8 cellular contexts compared by ENCODE assay signal in genomic region chr13:27425918-27426630, GRCh38. TPM values are rescaled to one million over a fixed set of nuclear protein-coding genes. Genes with fewer than 3 reads are reported as not detected.
A peak's percentile ranks its signal among the peaks of the same experiment; 100 is the strongest.
DNase-seq lines count a peak whose midpoint lies in the region; ATAC-seq lines count a peak whose summit lies in the region.

No MANE protein-coding gene starts in this region.

- 34% methylated on average over 17 of the region's 17 CpGs for WGBS in mesenchymal stem cell

- H3K9me3 Mint-ChIP-seq in activated CD4-positive, alpha-beta memory T cell treated with anti-CD3 and anti-CD28 coated beads for 36 hours = no peaks in the 10 kb centered on the region

- ATAC-seq in GM18868 (IDR thresholded peaks at IDR 0.05; ENCODE audit: unreplicated experiment) = peak; percentile 72
- ATAC-seq in HG03139 (IDR thresholded peaks at IDR 0.05; ENCODE audit: unreplicated experiment) = peak; percentile 57

- no peaks in the 10 kb centered on the region for H3K27me3 Mint-ChIP-seq in activated CD4-positive, alpha-beta memory T cell treated with anti-CD3 and anti-CD28 coated beads for 36 hours

- no peak overlapping the region for H2BK12ac ChIP-seq in mesenchymal stem cell (ENCODE audit: low read length in 2 of 2)

- no peak overlapping the region for H2AFZ ChIP-seq in mesenchymal stem cell (ENCODE audit: low read depth, low read length)

- H3K4me1 ChIP-seq in effector memory CD4-positive, alpha-beta T cell (ENCODE audit: control insufficient read depth, insufficient read depth, low read length, poor library complexity, severe bottlenecking) = peaks cover 51% of the 10 kb centered on the region
- H3K4me1 ChIP-seq in mesenchymal stem cell (ENCODE audit: control insufficient read depth, insufficient read depth, low read depth, low read length) = peaks cover 21% of the 10 kb centered on the region

- H2AK5ac ChIP-seq in mesenchymal stem cell (ENCODE audit: low read length, severe bottlenecking) = no peak overlapping the region

- peak overlapping the region; percentile 79 to 93 for H3K18ac ChIP-seq in mesenchymal stem cell (ENCODE audit: low read depth in 1 of 2, low read length in 2 of 2)

- no peak overlapping the region for H3K14ac ChIP-seq in mesenchymal stem cell (ENCODE audit: low read length in 2 of 2)

- H3K4me3 ChIP-seq in effector memory CD4-positive, alpha-beta T cell (ENCODE audit: insufficient read depth, low read depth, low read length, poor library complexity, severe bottlenecking) = peak overlapping the region; percentile 39
- peak overlapping the region in 1 of 2 experiments; percentile 87 for H3K4me3 ChIP-seq in mesenchymal stem cell (ENCODE audit: insufficient read depth in 1 of 2, low read depth in 1 of 2, low read length in 2 of 2)

- H2BK15ac ChIP-seq in mesenchymal stem cell (ENCODE audit: low read depth, poor library complexity, severe bottlenecking) = no peak overlapping the region

- no peak overlapping the region for H3K23ac ChIP-seq in mesenchymal stem cell (ENCODE audit: low read length in 2 of 2)

- peaks cover 34% of the 10 kb centered on the region for H3K36me3 ChIP-seq in effector memory CD4-positive, alpha-beta T cell (ENCODE audit: control insufficient read depth, insufficient read depth, low read length)
- H3K36me3 ChIP-seq in mesenchymal stem cell (ENCODE audit: control insufficient read depth in 1 of 2, insufficient read depth in 2 of 2, low read depth in 1 of 2, low read length in 2 of 2) = peaks cover 15 to 41% of the 10 kb centered on the region in 2 experiments

- peaks cover 44% of the 10 kb centered on the region for H3K36me3 Mint-ChIP-seq in activated CD4-positive, alpha-beta memory T cell treated with anti-CD3 and anti-CD28 coated beads for 36 hours

- no peaks in the 10 kb centered on the region for H3K27me3 ChIP-seq in effector memory CD4-positive, alpha-beta T cell (replicated peaks; ENCODE audit: control insufficient read depth, insufficient read depth, low read length, poor library complexity, severe bottlenecking)
- H3K27me3 ChIP-seq in mesenchymal stem cell (ENCODE audit: control insufficient read depth in 1 of 2, insufficient read depth in 1 of 2, low read length in 2 of 2) = no peaks in the 10 kb centered on the region

- H2BK5ac ChIP-seq in mesenchymal stem cell (ENCODE audit: low read depth, low read length, poor library complexity, severe bottlenecking) = no peak overlapping the region

- H3K4me3 Mint-ChIP-seq in activated CD4-positive, alpha-beta memory T cell treated with anti-CD3 and anti-CD28 coated beads for 36 hours = peak overlapping the region; percentile 85

- H4K91ac ChIP-seq in mesenchymal stem cell (ENCODE audit: low read length) = no peak overlapping the region

- intact Hi-C loops in activated CD4-positive, alpha-beta memory T cell treated with anti-CD3 and anti-CD28 coated beads for 36 hours (cut with micrococcal nuclease) = loop anchor here (1.0 to 5.0 kb wide), 8 partner anchors 20 to 713 kb away; partner anchors contain the start of genes MTIF3 and POLR1D

- H4K8ac ChIP-seq in mesenchymal stem cell (ENCODE audit: low read length) = peak overlapping the region; percentile 65

- no peak overlapping the region for H2BK120ac ChIP-seq in mesenchymal stem cell (ENCODE audit: low read depth, low read length)

- H3K4me2 ChIP-seq in mesenchymal stem cell (ENCODE audit: low read length, poor library complexity, severe bottlenecking) = peak overlapping the region; percentile 93

- H3K79me1 ChIP-seq in mesenchymal stem cell (replicated peaks; ENCODE audit: low read length, poor library complexity, severe bottlenecking) = peaks cover 24% of the 10 kb centered on the region

- H3K27ac ChIP-seq in effector memory CD4-positive, alpha-beta T cell (ENCODE audit: insufficient read depth, low read length, poor library complexity, severe bottlenecking) = peak overlapping the region; percentile 86
- H3K27ac ChIP-seq in mesenchymal stem cell (ENCODE audit: low read length, poor library complexity, severe bottlenecking) = peak overlapping the region; percentile 67

- peaks cover 43% of the 10 kb centered on the region for H3K4me1 Mint-ChIP-seq in activated CD4-positive, alpha-beta memory T cell treated with anti-CD3 and anti-CD28 coated beads for 36 hours (ENCODE audit: low read depth)

- no peak overlapping the region for H3K4ac ChIP-seq in mesenchymal stem cell (ENCODE audit: low read depth in 1 of 2, low read length in 2 of 2)

- CTCF ChIA-PET in activated CD4-positive, alpha-beta memory T cell treated with anti-CD3 and anti-CD28 coated beads for 36 hours (lab: Charles Lee) = interaction anchor here (1.1 to 4.0 kb wide), 9 partner anchors 17 to 401 kb away, joined by 4 to 43 read pairs (median 7); partner anchors contain the start of genes LNX2 and MTIF3

- POLR2A ChIA-PET in activated CD4-positive, alpha-beta memory T cell treated with anti-CD3 and anti-CD28 coated beads for 36 hours (lab: Charles Lee) = interaction anchor here (0.5 to 5.4 kb wide), 9 partner anchors 14 to 278 kb away, joined by 3 to 72 read pairs (median 4); partner anchors contain the start of genes LNX2, MTIF3 and RPL21

- peak overlapping the region; percentile 95 for H3K27ac Mint-ChIP-seq in activated CD4-positive, alpha-beta memory T cell treated with anti-CD3 and anti-CD28 coated beads for 36 hours

- H3K9me3 ChIP-seq in effector memory CD4-positive, alpha-beta T cell (ENCODE audit: control insufficient read depth, low read length) = no peaks in the 10 kb centered on the region
- no peaks in the 10 kb centered on the region for H3K9me3 ChIP-seq in mesenchymal stem cell (ENCODE audit: control insufficient read depth, low read length)

- DNase-seq in AG08395 (ENCODE audit: low spot score) = peak; percentile 76
- peak; percentile 90 for DNase-seq in NCI-H526 treated with DMSO at 0.1 percent for 48 hours (lab: John Stamatoyannopoulos, UW)
- peak; percentile 87 for DNase-seq in activated CD4-positive, alpha-beta memory T cell treated with anti-CD3 and anti-CD28 coated beads for 36 hours
- peak; percentile 70 to 74 (median 73) for DNase-seq in effector memory CD4-positive, alpha-beta T cell
- DNase-seq in mesenchymal stem cell = peak; percentile 87
- DNase-seq in stimulated activated CD8-positive, alpha-beta memory T cell treated with anti-CD3 and anti-CD28 coated beads, Interleukin-15, amount 100 ng/mL, for 48 hours (ENCODE audit: low read depth in 2 of 2) = peak; percentile 49 to 71

- H3K9ac ChIP-seq in mesenchymal stem cell (ENCODE audit: low read length) = peak overlapping the region; percentile 93

RNA-seq across cellular contexts. Expression of gene GTF3A, which starts 1.7 kb away (rescaled TPM):
- total RNA-seq in activated CD4-positive, alpha-beta memory T cell treated with anti-CD3 and anti-CD28 coated beads for 36 hours = 100 to 1,000 TPM; 217 to 218 TPM
- polyA plus RNA-seq in mesenchymal stem cell (2013, experiment 1 of 2) = 106 TPM
- 107 TPM for polyA plus RNA-seq in mesenchymal stem cell (2013, experiment 2 of 2)

RNA-seq across cellular contexts. Expression of gene MTIF3, which starts 24.3 kb away (rescaled TPM):
- total RNA-seq in activated CD4-positive, alpha-beta memory T cell treated with anti-CD3 and anti-CD28 coated beads for 36 hours = 10 to 100 TPM; 35.7 to 37.3 TPM
- polyA plus RNA-seq in mesenchymal stem cell (2013, experiment 1 of 2) = 104 TPM
- 101 TPM for polyA plus RNA-seq in mesenchymal stem cell (2013, experiment 2 of 2)
